ENCODE assay signal across 17 cellular contexts in the genomic region with DNA sequence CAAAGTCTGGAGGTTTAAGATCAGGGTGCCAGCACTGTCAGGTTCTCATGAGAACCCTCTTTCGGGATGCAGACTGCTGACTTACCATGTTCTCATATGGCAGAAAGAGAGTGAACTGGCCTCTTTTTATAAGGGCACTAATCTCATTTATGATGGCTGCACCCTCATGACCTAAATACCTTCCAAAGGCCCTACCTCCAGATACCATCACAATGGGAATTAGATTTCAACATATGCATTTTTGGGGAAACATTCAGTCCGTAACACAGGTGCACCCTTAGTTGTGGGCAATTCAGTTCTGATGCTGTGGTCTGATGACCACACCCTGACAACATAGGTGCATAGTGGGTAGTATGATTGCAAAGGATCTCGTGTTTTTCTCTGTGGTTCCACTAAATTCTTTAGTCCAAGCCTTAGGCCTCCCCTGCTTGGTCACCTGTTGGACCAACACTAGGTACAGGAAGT.
"Had no signal": no experiment of that assay in that cellular context is flagged by ENCODE, and none has a peak within 500 bp of the region (broad histone marks: within the 10 kb centered on the region; RNA-seq: fewer than 3 reads in every experiment).

No MANE protein-coding gene starts in this region.

- H3K36me3 ChIP-seq: vagina had no signal

- H3K4me3 Mint-ChIP-seq: activated naive CD8-positive, alpha-beta T cell had no signal

- H3K27me3 Mint-ChIP-seq: activated naive CD8-positive, alpha-beta T cell had no signal

- H3K4me1 ChIP-seq: vagina had no signal

- DNase-seq: activated CD8-positive, alpha-beta memory T cell treated with anti-CD3 and anti-CD28 coated beads, Interleukin-2, amount 50 U/mL, for 4 hours; activated gamma-delta T cell; dorsolateral prefrontal cortex; foreskin melanocyte; glutamatergic neuron; hippocampal formation; mammary epithelial cell; midbrain; occipital lobe; posterior cingulate gyrus; spleen; stimulated activated naive CD4-positive, alpha-beta T cell treated with Interleukin-2 at 50 U/mL for 16 hours; trophoblast cell had no signal

- H3K4me3 ChIP-seq: body of pancreas, dorsolateral prefrontal cortex, spleen, vagina had no signal

- H3K9me3 ChIP-seq: body of pancreas, vagina had no signal

- H3K27me3 ChIP-seq: body of pancreas, dorsolateral prefrontal cortex, spleen, vagina had no signal

- ATAC-seq: body of pancreas had no signal

- H3K27ac Mint-ChIP-seq: activated naive CD8-positive, alpha-beta T cell had no signal

- FAIRE-seq: islet of Langerhans had no signal
